In the genomic region with DNA sequence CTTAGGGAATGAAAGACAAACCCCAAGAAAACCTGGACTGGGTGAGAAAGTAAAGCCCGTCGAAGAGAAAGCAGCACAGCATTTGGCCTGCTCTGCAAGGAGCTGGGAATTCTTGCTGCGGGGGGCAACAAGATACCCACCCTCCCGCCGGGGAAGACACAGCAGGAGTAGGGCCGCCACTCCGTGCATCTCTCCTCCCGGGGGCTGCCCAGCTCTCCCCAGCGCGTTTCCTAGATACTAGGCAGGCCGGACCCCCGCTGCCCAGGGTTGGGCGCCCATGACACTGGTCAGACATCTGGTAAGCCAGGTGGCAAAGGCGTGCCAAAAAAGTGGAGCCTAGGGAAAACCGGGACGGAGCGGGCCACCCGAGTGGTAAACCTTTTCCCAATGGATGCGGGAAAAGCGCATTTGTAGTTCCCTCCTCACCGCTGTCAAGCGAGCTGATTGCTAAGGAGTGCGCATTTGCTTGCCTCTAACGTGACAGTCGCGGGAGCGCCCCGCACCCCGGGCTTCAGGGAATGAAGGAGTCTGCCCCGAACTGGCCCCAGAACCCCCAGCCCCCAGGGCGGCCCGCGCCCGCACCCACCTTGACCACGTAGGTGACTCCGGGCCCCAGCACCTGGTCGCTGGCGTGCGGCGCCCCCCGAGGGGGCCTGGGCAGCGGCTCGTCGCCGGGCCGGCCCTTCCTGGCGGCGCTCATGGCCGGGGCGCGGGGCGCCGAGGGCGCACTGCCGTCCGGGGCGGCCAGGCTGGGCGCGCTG, we compare ENCODE assay signal across 8 cellular contexts. TPM values are rescaled to one million over a fixed set of nuclear protein-coding genes. Genes with fewer than 3 reads are reported as not detected.
A peak's percentile ranks its signal among the peaks of the same experiment; 100 is the strongest.
DNase-seq lines count a peak whose midpoint lies in the region; ATAC-seq and TF ChIP-seq lines count a peak whose summit lies in the region.
"Had no signal": no experiment of that assay in that cellular context is flagged by ENCODE, and none has a peak within 500 bp of the region (broad histone marks: within the 10 kb centered on the region; RNA-seq: fewer than 3 reads in every experiment).

No MANE protein-coding gene starts in this region.

- no peaks in the 10 kb centered on the region for H3K9me3 ChIP-seq in stomach smooth muscle (ENCODE audit: control insufficient read depth in 2 of 2, low read length in 2 of 2)

- peaks cover 34% of the 10 kb centered on the region for H3K4me1 Mint-ChIP-seq in HFFc6 (ENCODE audit: low read depth)

- no peaks in the 10 kb centered on the region for H3K36me3 Mint-ChIP-seq in HFFc6 (ENCODE audit: low read depth)

- H3K9ac ChIP-seq in stomach smooth muscle (ENCODE audit: low read length in 2 of 2), result no peak overlapping the region

- in situ Hi-C loops in astrocyte of the spinal cord (cut with HindIII; ENCODE audit: low sequenced_read_pairs), result no loop called here

- H3K4me3 ChIP-seq in astrocyte of the spinal cord (ENCODE audit: low read depth, low read length) (peak overlapping the region; percentile 62), stomach smooth muscle (ENCODE audit: low read length in 2 of 2) (peak overlapping the region; percentile 21 to 66)

- H3K9me3 Mint-ChIP-seq in HFFc6, result no peaks in the 10 kb centered on the region

- H3K27ac Mint-ChIP-seq in HFFc6, result no peak overlapping the region

- ATAC-seq in GM21381 (IDR thresholded peaks at IDR 0.05; ENCODE audit: unreplicated experiment), result no peak

- TF ChIP-seq CTCF in HFFc6 (IDR thresholded peaks at IDR 0.05), result no peak
- TF ChIP-seq CTCF in astrocyte of the spinal cord (IDR thresholded peaks at IDR 0.05; ENCODE audit: low read depth, low read length), result no peak

- peaks cover 26% of the 10 kb centered on the region for H3K4me1 ChIP-seq in stomach smooth muscle (ENCODE audit: control insufficient read depth, insufficient read depth, low read length)

- no peak overlapping the region for H3K27ac ChIP-seq in stomach smooth muscle (ENCODE audit: low read length)

- H3K4me3 Mint-ChIP-seq in HFFc6, result peak overlapping the region; percentile 54

- DNase-seq in HFFc6 (no peak), astrocyte of the spinal cord (ENCODE audit: low read depth, low spot score) (peak; percentile 41), islet precursor cell (peak; percentile 55), hippocampal formation (lab: John Stamatoyannopoulos, UW) (no peak), NCI-H2171 (lab: John Stamatoyannopoulos, UW) (no peak)
- DNase-seq: activated T-cell treated with anti-CD3 and anti-CD28 coated beads, Interleukin-2, amount 50 U/mL, for 1 hour had no signal

- H3K36me3 ChIP-seq in stomach smooth muscle (ENCODE audit: control insufficient read depth in 2 of 2, insufficient read depth in 2 of 2, low read length in 2 of 2), result no peaks in the 10 kb centered on the region

- H3K27me3 ChIP-seq in stomach smooth muscle (ENCODE audit: control insufficient read depth in 1 of 2, insufficient read depth in 2 of 2, low read length in 2 of 2), result peaks cover 28 to 34% of the 10 kb centered on the region in 2 donors

- peaks cover 8% of the 10 kb centered on the region for H3K27me3 Mint-ChIP-seq in HFFc6 (ENCODE audit: insufficient read depth)

RNA-seq across cellular contexts. Expression of a gene that starts 1.0 kb away (rescaled TPM):
- 1 to 10 TPM in 2 of 6 experiments, under 1 TPM in 4; 0.28 to 1.9 (median 0.42) TPM for total RNA-seq in HFFc6 (2021; fragmentation: NEBNext Ultra II Directional; extraction: Animal tissue kit (Norgen Biotek cat#: 25700))

Comparison
In these comparisons a context has a peak if more than half of its experiments do, and no peak if none do; other contexts are left out.
1. DNase-seq: peak in astrocyte of the spinal cord (single experiment) and islet precursor cell (single experiment); none in HFFc6 (single experiment), hippocampal formation (0 of 2) and NCI-H2171 (single experiment).